ENCODE assay signal across 29 cellular contexts in the genomic region with DNA sequence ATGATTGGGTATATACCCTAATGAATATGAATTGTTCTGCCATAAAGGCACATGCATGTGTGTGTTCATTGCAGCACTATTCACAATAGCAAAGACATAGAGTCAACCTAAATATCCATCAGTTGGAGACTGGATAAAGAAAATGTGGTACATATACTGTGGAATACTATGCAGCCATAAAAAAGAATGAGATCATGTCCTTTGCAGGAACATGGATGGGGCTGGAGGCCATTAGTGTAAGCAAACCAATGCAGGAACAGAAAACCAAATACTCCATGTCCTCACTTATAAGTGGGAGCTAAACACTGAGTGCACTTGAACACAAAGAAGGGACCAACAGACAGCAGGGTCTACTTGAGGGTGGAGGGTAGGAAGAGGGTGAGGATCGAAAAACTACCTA.
"Had no signal": no experiment of that assay in that cellular context is flagged by ENCODE, and none has a peak within 500 bp of the region (broad histone marks: within the 10 kb centered on the region; RNA-seq: fewer than 3 reads in every experiment).

No MANE protein-coding gene starts in this region.

- DNase-seq: cortex of kidney; effector CD4-positive, alpha-beta T cell; endodermal cell; foreskin keratinocyte; left cardiac atrium; left lung; mesenchymal stem cell; mucosa of descending colon; naive B cell; pancreas; retina; right lobe of liver; small intestine; stimulated activated CD4-positive, alpha-beta T cell treated with anti-CD3 and anti-CD28 coated beads, Interleukin-12 subunit alpha, Interleukin-12 subunit beta, amount 100 ng/mL, for 4 hours; stimulated activated CD4-positive, alpha-beta T cell treated with anti-CD3 and anti-CD28 coated beads, Interleukin-1b, Interleukin-23, amount 100 ng/mL, for 48 hours; stimulated activated CD4-positive, alpha-beta T cell treated with anti-CD3 and anti-CD28 coated beads, Interleukin-4, amount 100 ng/mL, for 1 hour; stimulated activated CD8-positive, alpha-beta memory T cell treated with anti-CD3 and anti-CD28 coated beads, Interleukin-4, amount 100 ng/mL, for 48 hours; stimulated activated naive CD4-positive, alpha-beta T cell; stimulated activated naive CD8-positive, alpha-beta T cell treated with anti-CD3 and anti-CD28 coated beads, Interleukin-15, amount 100 ng/mL, for 72 hours; transverse colon; upper lobe of right lung; uterus had no signal

- H3K36me3 ChIP-seq: esophagus muscularis mucosa, gastroesophageal sphincter, left lung, neutrophil, pancreas, right lobe of liver, suprapubic skin, transverse colon, upper lobe of right lung, uterus had no signal

- H3K4me3 Mint-ChIP-seq: endodermal cell; mesothelial cell of epicardium; naive B cell; natural killer cell treated with Interleukin-12 subunit alpha and Interleukin-12 subunit beta and Interleukin-15 and Interleukin-18, amount 100 ng/mL, for 72 hours; neural crest cell; stimulated activated naive CD8-positive, alpha-beta T cell treated with anti-CD3 and anti-CD28 coated beads, Interleukin-15, amount 100 ng/mL, for 72 hours had no signal

- H3K4me3 ChIP-seq: esophagus muscularis mucosa, gastroesophageal sphincter, left lung, mucosa of descending colon, pancreas, right lobe of liver, suprapubic skin, transverse colon, upper lobe of right lung, uterus had no signal

- ATAC-seq: foreskin keratinocyte; gastroesophageal sphincter; left cardiac atrium; left lung; mucosa of descending colon; natural killer cell treated with Interleukin-12 subunit alpha and Interleukin-12 subunit beta and Interleukin-15 and Interleukin-18, amount 100 ng/mL, for 72 hours; pancreas; right lobe of liver; stimulated activated naive CD8-positive, alpha-beta T cell treated with anti-CD3 and anti-CD28 coated beads, Interleukin-15, amount 100 ng/mL, for 72 hours; upper lobe of right lung had no signal

- H3K27ac Mint-ChIP-seq: endodermal cell; mesothelial cell of epicardium; natural killer cell treated with Interleukin-12 subunit alpha and Interleukin-12 subunit beta and Interleukin-15 and Interleukin-18, amount 100 ng/mL, for 72 hours had no signal

- H3K9me3 Mint-ChIP-seq: natural killer cell treated with Interleukin-12 subunit alpha and Interleukin-12 subunit beta and Interleukin-15 and Interleukin-18, amount 100 ng/mL, for 72 hours; neural crest cell; stimulated activated naive CD8-positive, alpha-beta T cell treated with anti-CD3 and anti-CD28 coated beads, Interleukin-15, amount 100 ng/mL, for 72 hours had no signal

- H3K27ac ChIP-seq: esophagus muscularis mucosa, gastroesophageal sphincter, left lung, neutrophil, pancreas, right lobe of liver, suprapubic skin, transverse colon, upper lobe of right lung, uterus had no signal

- H3K9me3 ChIP-seq: esophagus muscularis mucosa, gastroesophageal sphincter, left lung, mucosa of descending colon, neutrophil, pancreas, right lobe of liver, suprapubic skin, transverse colon, upper lobe of right lung, uterus had no signal

- H3K36me3 Mint-ChIP-seq: naive B cell had no signal

- H3K27me3 Mint-ChIP-seq: naive B cell; natural killer cell treated with Interleukin-12 subunit alpha and Interleukin-12 subunit beta and Interleukin-15 and Interleukin-18, amount 100 ng/mL, for 72 hours; stimulated activated naive CD8-positive, alpha-beta T cell treated with anti-CD3 and anti-CD28 coated beads, Interleukin-15, amount 100 ng/mL, for 72 hours had no signal

- H3K4me1 ChIP-seq: pancreas, upper lobe of right lung had no signal
